In genomic region chr6:158703840-158704822, GRCh38 we compare ENCODE assay signal across 8 cellular contexts. TPM values are rescaled to one million over a fixed set of nuclear protein-coding genes. Genes with fewer than 3 reads are reported as not detected.
DNase-seq lines count a peak whose midpoint lies in the region; ATAC-seq and TF ChIP-seq lines count a peak whose summit lies in the region.

No MANE protein-coding gene starts in this region.

- TF ChIP-seq CTCF in C4-2B (conservative IDR thresholded peaks at IDR 0.05) (peak; percentile 76), mucosa of descending colon (IDR thresholded peaks at IDR 0.05) (peak; percentile 98)

- intact Hi-C loops in mucosa of descending colon (cut with DNase I, micrococcal nuclease) = loop anchor here (5.0 to 10.0 kb wide), 3 partner anchors 268 to 431 kb away; no protein-coding TSS in a partner anchor

- peaks cover 5% of the 10 kb centered on the region for H3K4me1 ChIP-seq in mucosa of descending colon (ENCODE audit: low read depth)

- DNase-seq in NOMO-1 treated with dmso at 0.1 percent for 144 hours (lab: John Stamatoyannopoulos, UW; ENCODE audit: unreplicated experiment) = peak; percentile 74
- peak; percentile 82 for DNase-seq in activated CD8-positive, alpha-beta memory T cell treated with anti-CD3 and anti-CD28 coated beads, Interleukin-2, amount 50 U/mL, for 4 hours
- DNase-seq in epidermal melanocyte (ENCODE audit: insufficient read length, low spot score) = peak; percentile 72
- peak; percentile 91 to 96 (median 91) for DNase-seq in mucosa of descending colon
- peak; percentile 72 for DNase-seq in stimulated activated CD8-positive, alpha-beta memory T cell treated with anti-CD3 and anti-CD28 coated beads, Interleukin-4, amount 100 ng/mL, for 24 hours (ENCODE audit: low read depth)

- no peaks in the 10 kb centered on the region for H3K36me3 ChIP-seq in mucosa of descending colon (ENCODE audit: low read depth)

- peak overlapping the region; percentile 19; the same call in 1 of the 2 replicates for H3K27ac ChIP-seq in C4-2B

- peak; percentile 97 for ATAC-seq in GM19324 (IDR thresholded peaks at IDR 0.05; ENCODE audit: low FRiP score, unreplicated experiment)
- peak; percentile 97 for ATAC-seq in HG03439 (IDR thresholded peaks at IDR 0.05; ENCODE audit: unreplicated experiment)
- ATAC-seq in mucosa of descending colon = peak; percentile 94

- no peak overlapping the region for H3K4me3 ChIP-seq in mucosa of descending colon

- H3K9me3 ChIP-seq in mucosa of descending colon = no peaks in the 10 kb centered on the region

RNA-seq across cellular contexts. Expression of gene SYTL3, which starts 54.3 kb away (rescaled TPM):
- 1 to 10 TPM; 2.8 to 4.7 (median 4.4) TPM for total RNA-seq in mucosa of descending colon

RNA-seq across cellular contexts. Expression of gene DYNLT1, which starts 59.6 kb away (rescaled TPM):
- total RNA-seq in mucosa of descending colon = 100 to 1,000 TPM; 113 to 153 (median 147) TPM
